Comparison of ENCODE assay signal across 16 cellular contexts in genomic region chr2:160380000-160380570, GRCh38.
DNase-seq lines count a peak whose midpoint lies in the region; ATAC-seq and TF ChIP-seq lines count a peak whose summit lies in the region.
"Had no signal": no experiment of that assay in that cellular context is flagged by ENCODE, and none has a peak within 500 bp of the region (broad histone marks: within the 10 kb centered on the region; RNA-seq: fewer than 3 reads in every experiment).

No MANE protein-coding gene starts in this region.

- ATAC-seq in left cardiac atrium (no peak), upper lobe of left lung (ENCODE audit: low FRiP score in 2 of 2) (no peak)
- no peak for ATAC-seq in naive thymus-derived CD8-positive, alpha-beta T cell

- 65 to 68% methylated on average over 7 of the region's 7 CpGs for WGBS in upper lobe of left lung, 2 donors

- H3K27me3 ChIP-seq in left ventricle myocardium inferior (ENCODE audit: low read depth) (no peaks in the 10 kb centered on the region), upper lobe of left lung (no peaks in the 10 kb centered on the region)
- H3K27me3 ChIP-seq: BE2C, testis had no signal

- TF ChIP-seq CTCF in left ventricle myocardium inferior (IDR thresholded peaks at IDR 0.05; ENCODE audit: borderline replicate concordance): no peak
- no peak for TF ChIP-seq CTCF in upper lobe of left lung (IDR thresholded peaks at IDR 0.05)

- H3K27ac ChIP-seq in left ventricle myocardium inferior (replicated peaks) (peak overlapping the region; percentile 87), caudate nucleus (ENCODE audit: low read depth, low read length) (peak overlapping the region; percentile 19), upper lobe of left lung (peak overlapping the region; percentile 40 to 88 (median 78))

- H3K27me3 Mint-ChIP-seq in naive thymus-derived CD8-positive, alpha-beta T cell: no peaks in the 10 kb centered on the region

- no peak for DNase-seq in left ventricle myocardium inferior
- DNase-seq in left cardiac atrium: no peak
- DNase-seq in caudate nucleus (lab: John Stamatoyannopoulos, UW): no peak
- no peak for DNase-seq in naive thymus-derived CD8-positive, alpha-beta T cell
- DNase-seq in upper lobe of left lung: no peak
- DNase-seq in NCI-H526 treated with DMSO at 0.1 percent for 48 hours (lab: John Stamatoyannopoulos, UW): no peak
- no peak for DNase-seq in NCI-H1417 (lab: John Stamatoyannopoulos, UW)
- no peak for DNase-seq in NCI-H524 treated with DMSO at 0.1 percent for 48 hours (lab: John Stamatoyannopoulos, UW)
- DNase-seq: activated CD4-positive, alpha-beta T cell treated with anti-CD3 and anti-CD28 coated beads, Interleukin-2, amount 50 U/mL, for 4 hours; amniotic stem cell; BE2C; GDM1; NCI-H1105 treated with DMSO at 0.1 percent for 48 hours; stimulated activated CD4-positive, alpha-beta T cell treated with anti-CD3 and anti-CD28 coated beads, Interleukin-4, amount 100 ng/mL, for 24 hours; testis had no signal

- POLR2A ChIA-PET in naive thymus-derived CD8-positive, alpha-beta T cell (lab: Charles Lee): no interaction called here

- peaks cover 100% of the 10 kb centered on the region for H3K4me1 ChIP-seq in left ventricle myocardium inferior
- peaks cover 73 to 87% (median 85%) of the 10 kb centered on the region in 4 donors for H3K4me1 ChIP-seq in upper lobe of left lung

- no peak for TF ChIP-seq POLR2A in upper lobe of left lung (IDR thresholded peaks at IDR 0.05)

- TF ChIP-seq EP300 in upper lobe of left lung (IDR thresholded peaks at IDR 0.05): no peak

- H3K9me3 ChIP-seq in left ventricle myocardium inferior (replicated peaks): no peaks in the 10 kb centered on the region
- H3K9me3 ChIP-seq in upper lobe of left lung: no peaks in the 10 kb centered on the region
- H3K9me3 ChIP-seq: BE2C, testis had no signal

- peaks cover 31 to 95% (median 90%) of the 10 kb centered on the region in 4 donors for H3K4me1 Mint-ChIP-seq in naive thymus-derived CD8-positive, alpha-beta T cell

- peak overlapping the region in 6 of 10 donors; percentile 0 to 63 (median 43) for H3K4me3 Mint-ChIP-seq in naive thymus-derived CD8-positive, alpha-beta T cell
- H3K4me3 Mint-ChIP-seq: neural crest cell had no signal

- no peaks in the 10 kb centered on the region for H3K9me3 Mint-ChIP-seq in naive thymus-derived CD8-positive, alpha-beta T cell
- H3K9me3 Mint-ChIP-seq: neural crest cell had no signal

- H3K36me3 ChIP-seq in left ventricle myocardium inferior (no peaks in the 10 kb centered on the region), upper lobe of left lung (no peaks in the 10 kb centered on the region)
- H3K36me3 ChIP-seq: BE2C had no signal

- H3K4me3 ChIP-seq in left ventricle myocardium inferior: peak overlapping the region; percentile 35
- H3K4me3 ChIP-seq in upper lobe of left lung: no peak overlapping the region
- H3K4me3 ChIP-seq: testis had no signal

- H3K36me3 Mint-ChIP-seq in naive thymus-derived CD8-positive, alpha-beta T cell: peaks cover 0 to 4% (median 0%) of the 10 kb centered on the region in 3 donors

- H3K27ac Mint-ChIP-seq in naive thymus-derived CD8-positive, alpha-beta T cell: peak overlapping the region in 9 of 10 donors; percentile 15 to 80 (median 55)

- intact Hi-C loops in left ventricle myocardium inferior (cut with micrococcal nuclease) (no loop called here), left cardiac atrium (cut with DNase I) (no loop called here)

Comparison
In these comparisons a context has a peak if more than half of its experiments do, and no peak if none do; other contexts are left out.
1. H3K27ac ChIP-seq: peak in every context shown above with its lines; median percentile 87 in left ventricle myocardium inferior; 78 in upper lobe of left lung; 19 in caudate nucleus.